ENCODE assay signal across 13 cellular contexts in genomic region chr5:122967625-122968024, GRCh38.
DNase-seq lines count a peak whose midpoint lies in the region; ATAC-seq and TF ChIP-seq lines count a peak whose summit lies in the region.
"Had no signal": no experiment of that assay in that cellular context is flagged by ENCODE, and none has a peak within 500 bp of the region (broad histone marks: within the 10 kb centered on the region; RNA-seq: fewer than 3 reads in every experiment).

No MANE protein-coding gene starts in this region.

- H3K4me1 ChIP-seq in upper lobe of right lung = no peaks in the 10 kb centered on the region

- peak; percentile 38 for DNase-seq in GM13976 (ENCODE audit: low spot score)
- peak; percentile 4 for DNase-seq in LHCN-M2 (ENCODE audit: low read depth)
- DNase-seq in NCI-H1694 (lab: John Stamatoyannopoulos, UW) = no peak
- DNase-seq in posterior vena cava (ENCODE audit: low spot score) = no peak
- DNase-seq in activated CD4-positive, CD25-positive, alpha-beta regulatory T cell treated with anti-CD3 and anti-CD28 coated beads, Interleukin-2, amount 50 U/mL, for 72 hours = no peak
- no peak for DNase-seq in upper lobe of right lung
- DNase-seq: stomach, T-helper 9 cell had no signal

- intact Hi-C loops in posterior vena cava (cut with DNase I) (no loop called here), upper lobe of right lung (cut with DNase I) (no loop called here)

- H3K36me3 ChIP-seq in upper lobe of right lung = no peaks in the 10 kb centered on the region
- H3K36me3 ChIP-seq: neural progenitor cell, stomach had no signal

- no peak overlapping the region for H3K27ac ChIP-seq in upper lobe of right lung
- H3K27ac ChIP-seq: epithelial cell of prostate, neural progenitor cell, stomach had no signal

- ATAC-seq in GM19452 (IDR thresholded peaks at IDR 0.05; ENCODE audit: unreplicated experiment) (peak; percentile 99), HG02938 (IDR thresholded peaks at IDR 0.05; ENCODE audit: unreplicated experiment) (peak; percentile 95), upper lobe of right lung (no peak)
- ATAC-seq: HCT116 had no signal

- no peak overlapping the region for H3K4me3 ChIP-seq in upper lobe of right lung
- H3K4me3 ChIP-seq: neural progenitor cell, stomach had no signal

- H3K9me3 ChIP-seq in upper lobe of right lung = no peaks in the 10 kb centered on the region
- H3K9me3 ChIP-seq: stomach had no signal

- in situ Hi-C loops in GM13976 (cut with MboI; ENCODE audit: low sequenced_read_pairs, unreplicated experiment) = no loop called here

- TF ChIP-seq CTCF in GM13976 (IDR thresholded peaks at IDR 0.05; ENCODE audit: borderline replicate concordance, control extremely low read depth, extremely low read depth, insufficient read depth, missing control alignments) (no peak), upper lobe of right lung (IDR thresholded peaks at IDR 0.05) (no peak)

- no peaks in the 10 kb centered on the region for H3K27me3 ChIP-seq in upper lobe of right lung
- H3K27me3 ChIP-seq: neural progenitor cell, stomach had no signal

Comparison
In these comparisons a context has a peak if more than half of its experiments do, and no peak if none do; other contexts are left out.
1. DNase-seq: peak in GM13976 (single experiment) and LHCN-M2 (single experiment); none in NCI-H1694 (single experiment), posterior vena cava (single experiment), activated CD4-positive, CD25-positive, alpha-beta regulatory T cell treated with anti-CD3 and anti-CD28 coated beads, Interleukin-2, amount 50 U/mL, for 72 hours (single experiment) and upper lobe of right lung (single experiment).